Comparison of ENCODE assay signal across 11 cellular contexts in genomic region chr5:172985596-172985995, GRCh38. TPM values are rescaled to one million over a fixed set of nuclear protein-coding genes. Genes with fewer than 3 reads are reported as not detected.
DNase-seq lines count a peak whose midpoint lies in the region; ATAC-seq, FAIRE-seq and TF ChIP-seq lines count a peak whose summit lies in the region.
"Had no signal": no experiment of that assay in that cellular context is flagged by ENCODE, and none has a peak within 500 bp of the region (broad histone marks: within the 10 kb centered on the region; RNA-seq: fewer than 3 reads in every experiment).

No MANE protein-coding gene starts in this region.

- no peak overlapping the region for H3K27ac ChIP-seq in CD8-positive, alpha-beta T cell (ENCODE audit: low read depth, low read length)
- H3K27ac ChIP-seq in GM12878 (ENCODE audit: control insufficient read depth, insufficient read depth), result peak overlapping the region; percentile 98

- RAD21 ChIA-PET in GM12878 (lab: Charles Lee; ENCODE audit: unreplicated experiment), result interaction anchor here (1.6 to 2.4 kb wide), 3 partner anchors 17 to 72 kb away, joined by 7 to 15 read pairs (median 8); no protein-coding TSS in a partner anchor

- peak overlapping the region; percentile 61 for H3K27ac Mint-ChIP-seq in CD8-positive, alpha-beta T cell
- peak overlapping the region in 2 of 3 donors; percentile 87 to 89 for H3K27ac Mint-ChIP-seq in IgD-negative memory B cell
- H3K27ac Mint-ChIP-seq in mesothelial cell of epicardium, result peak overlapping the region; percentile 87

- ATAC-seq in CD8-positive, alpha-beta T cell, result no peak
- ATAC-seq in GM12878, result no peak
- no peak for ATAC-seq in HG03439 (IDR thresholded peaks at IDR 0.05; ENCODE audit: unreplicated experiment)
- ATAC-seq: sciatic nerve had no signal

- peaks cover 61% of the 10 kb centered on the region for H3K79me2 ChIP-seq in GM12878 (ENCODE audit: control insufficient read depth, insufficient read depth, low read length)

- H3K4me1 ChIP-seq in CD8-positive, alpha-beta T cell (ENCODE audit: insufficient read depth, low read length), result peaks cover 18% of the 10 kb centered on the region
- H3K4me1 ChIP-seq in GM12878 (ENCODE audit: control insufficient read depth, insufficient read depth, low read length), result peaks cover 3% of the 10 kb centered on the region; the same call in 1 of the 2 replicates

- no peak overlapping the region for H3K4me3 ChIP-seq in CD8-positive, alpha-beta T cell (ENCODE audit: low read depth, low read length)
- peak overlapping the region; percentile 49 for H3K4me3 ChIP-seq in GM12878

- no peak for TF ChIP-seq CTCF in CD8-positive, alpha-beta T cell (IDR thresholded peaks at IDR 0.05)
- no peak for TF ChIP-seq CTCF in GM12878 (IDR thresholded peaks at IDR 0.05 in 2 of 3, conservative IDR thresholded peaks at IDR 0.05 in 1 of 3; ENCODE audit: control insufficient read depth in 2 of 3, extremely low read depth in 1 of 3, insufficient read depth in 1 of 3, low read depth in 3 of 3, low read length in 3 of 3)
- TF ChIP-seq CTCF in mesothelial cell of epicardium (IDR thresholded peaks at IDR 0.05; ENCODE audit: unreplicated experiment), result no peak

- BruUV-seq in GM12878 (replicated peaks; lab: Mats Ljungman, UMichigan), result no TSS peak

- H3K4me3 Mint-ChIP-seq in CD8-positive, alpha-beta T cell, result peak overlapping the region; percentile 59
- peak overlapping the region; percentile 65 to 94 (median 90) for H3K4me3 Mint-ChIP-seq in IgD-negative memory B cell
- peak overlapping the region; percentile 58 for H3K4me3 Mint-ChIP-seq in mesothelial cell of epicardium

- no peaks in the 10 kb centered on the region for H4K20me1 ChIP-seq in GM12878 (ENCODE audit: control insufficient read depth, insufficient read depth)

- H3K4me1 Mint-ChIP-seq in CD8-positive, alpha-beta T cell (ENCODE audit: low read depth), result peaks cover 50% of the 10 kb centered on the region
- peaks cover 17 to 26% (median 26%) of the 10 kb centered on the region in 3 donors for H3K4me1 Mint-ChIP-seq in IgD-negative memory B cell
- peaks cover 10% of the 10 kb centered on the region for H3K4me1 Mint-ChIP-seq in mesothelial cell of epicardium

- peaks cover 41% of the 10 kb centered on the region for H3K36me3 Mint-ChIP-seq in CD8-positive, alpha-beta T cell
- H3K36me3 Mint-ChIP-seq in IgD-negative memory B cell (peaks cover 5% of the 10 kb centered on the region), mesothelial cell of epicardium (peaks cover 6% of the 10 kb centered on the region)

- H2AFZ ChIP-seq in GM12878 (ENCODE audit: control insufficient read depth, low read depth, low read length), result no peak overlapping the region

- CTCF ChIA-PET in CD8-positive, alpha-beta T cell (lab: Charles Lee), result no interaction called here
- CTCF ChIA-PET in GM12878 (lab: Yijun Ruan, JAX), result interaction anchor here (1.0 to 3.7 kb wide), 7 partner anchors 9 to 273 kb away, joined by 3 to 25 read pairs (median 4); partner anchors contain the start of gene BNIP1

- H3K9me3 ChIP-seq in CD8-positive, alpha-beta T cell (ENCODE audit: low read length), result no peaks in the 10 kb centered on the region
- no peaks in the 10 kb centered on the region for H3K9me3 ChIP-seq in GM12878 (replicated peaks; ENCODE audit: control insufficient read depth, insufficient read depth, low read length)
- H3K9me3 ChIP-seq: transverse colon had no signal

- H3K9me3 Mint-ChIP-seq in CD8-positive, alpha-beta T cell, result no peaks in the 10 kb centered on the region
- H3K9me3 Mint-ChIP-seq in IgD-negative memory B cell, result no peaks in the 10 kb centered on the region
- H3K9me3 Mint-ChIP-seq in mesothelial cell of epicardium, result no peaks in the 10 kb centered on the region

- TF ChIP-seq EP300 in GM12878 (IDR thresholded peaks at IDR 0.05; ENCODE audit: borderline replicate concordance in 1 of 2, control insufficient read depth in 1 of 2, low read depth in 2 of 2, low read length in 2 of 2), result no peak

- TF ChIP-seq POLR2A in GM12878 (IDR thresholded peaks at IDR 0.05; ENCODE audit: low read depth, low read length), result no peak

- H3K27me3 ChIP-seq in CD8-positive, alpha-beta T cell (ENCODE audit: insufficient read depth, low read length), result no peaks in the 10 kb centered on the region
- no peaks in the 10 kb centered on the region for H3K27me3 ChIP-seq in GM12878 (replicated peaks in 1 of 2; ENCODE audit: control insufficient read depth in 2 of 2, insufficient read depth in 2 of 2, low read length in 1 of 2)
- H3K27me3 ChIP-seq: transverse colon had no signal

- FAIRE-seq in GM12878 (lab: Jason Lieb, UNC), result no peak

- intact Hi-C loops in CD8-positive, alpha-beta T cell (cut with DNase I, micrococcal nuclease), result loop anchor here (5.0 to 10.0 kb wide), 4 partner anchors 42 to 1601 kb away; partner anchors contain the start of genes CPEB4 (in 1 of the 2) and NPM1 (in 1 of the 2)
- intact Hi-C loops in GM12878 (cut with micrococcal nuclease; ENCODE audit: unreplicated experiment), result loop anchor here (2.0 kb wide), 1 partner anchor 71 kb away; the partner anchor contains the start of gene CREBRF

- H3K27me3 Mint-ChIP-seq in CD8-positive, alpha-beta T cell (ENCODE audit: low read depth), result no peaks in the 10 kb centered on the region
- H3K27me3 Mint-ChIP-seq in IgD-negative memory B cell (no peaks in the 10 kb centered on the region), mesothelial cell of epicardium (ENCODE audit: low read depth) (no peaks in the 10 kb centered on the region)

- POLR2A ChIA-PET in CD8-positive, alpha-beta T cell (lab: Charles Lee), result no interaction called here
- POLR2A ChIA-PET in GM12878 (lab: Charles Lee), result interaction anchor here (1.0 to 3.8 kb wide), 4 partner anchors 13 to 150 kb away, joined by 5 to 30 read pairs (median 5); no protein-coding TSS in a partner anchor

- H3K4me2 ChIP-seq in GM12878 (ENCODE audit: control insufficient read depth, insufficient read depth), result peak overlapping the region; percentile 89

- SMC1A ChIA-PET in GM12878 (lab: Charles Lee; ENCODE audit: uncharacterized antibody, unreplicated experiment), result interaction anchor here (0.8 to 2.9 kb wide), 7 partner anchors 10 to 70 kb away, joined by 3 to 22 read pairs (median 4); no protein-coding TSS in a partner anchor

- no peak for DNase-seq in CD8-positive, alpha-beta T cell
- no peak for DNase-seq in GM12878 (ENCODE audit: low read depth, low spot score)
- no peak for DNase-seq in mesothelial cell of epicardium (ENCODE audit: low spot score in 2 of 2, unreplicated experiment in 2 of 2)
- no peak for DNase-seq in DMS 273 treated with DMSO at 0.1 percent for 48 hours (lab: John Stamatoyannopoulos, UW)
- DNase-seq in ecto neural progenitor cell (ENCODE audit: low spot score), result no peak
- DNase-seq in GM19238 (ENCODE audit: insufficient read length, low spot score), result no peak
- DNase-seq: NCI-H2081, transverse colon had no signal

- in situ Hi-C loops in GM12878 (cut with MboI), result loop anchor here (10.0 kb wide), 1 partner anchor 599 kb away; no protein-coding TSS in a partner anchor

- H3K9ac ChIP-seq in GM12878 (ENCODE audit: control insufficient read depth, insufficient read depth, low read length), result peak overlapping the region; percentile 99; the same call in 1 of the 2 replicates

- no peaks in the 10 kb centered on the region for H3K36me3 ChIP-seq in CD8-positive, alpha-beta T cell (ENCODE audit: insufficient read depth, low read length)
- peaks cover 2 to 8% of the 10 kb centered on the region in 2 experiments; a peak in 2 of 4 replicates for H3K36me3 ChIP-seq in GM12878 (ENCODE audit: control insufficient read depth in 2 of 2, insufficient read depth in 2 of 2, low read length in 1 of 2)

- TF ChIP-seq RAD21 in GM12878 (IDR thresholded peaks at IDR 0.05; ENCODE audit: insufficient read depth, low read depth, low read length), result no peak

RNA-seq across cellular contexts. Expression of gene ATP6V0E1, which starts 2.0 kb away (rescaled TPM):
- total RNA-seq in CD8-positive, alpha-beta T cell, result 10 to 100 TPM; 34.4 to 38.8 TPM
- 427 TPM for polyA plus RNA-seq in IgD-negative memory B cell
- 109 and 116 TPM in 2 replicates for total RNA-seq in GM12878 (2013; cell fraction: nucleolus; rRNA removed)
- total RNA-seq in GM12878 (2014; rRNA removed), result 138 and 143 TPM in 2 replicates
- total RNA-seq in GM12878 (2014; rRNA removed; fragmentation: Illumina TruSeq; extraction: Trizol), result 145 and 150 TPM in 2 replicates
- total RNA-seq in GM12878 (2021), result 152 and 163 TPM in 2 replicates
- 386 TPM for polyA plus RNA-seq in GM12878 (2011; ENCODE audit: low read depth)
- 448 and 499 TPM in 2 replicates for polyA plus RNA-seq in GM12878 (2011; rRNA removed)
- 209 and 232 TPM in 2 replicates for polyA plus RNA-seq in GM12878 (2011; cell fraction: cytosol; rRNA removed)
- polyA plus RNA-seq in GM12878 (2011; cell fraction: nucleus; rRNA removed), result 138 and 238 TPM in 2 replicates
- 225 and 685 TPM in 2 replicates for polyA plus RNA-seq in GM12878 (2012)
- 219 and 238 TPM in 2 replicates for polyA plus RNA-seq in GM12878 (2014; fragmentation: Illumina TruSeq; extraction: Trizol)
- 100 to 1,000 TPM; 627 to 787 TPM for polyA plus RNA-seq in GM12878 (2014; fragmentation: Nextera tagmentation; extraction: Ambion mirVana)
- polyA plus RNA-seq in GM12878 (2014; rRNA removed), result 149 and 178 TPM in 2 replicates
- 100 to 1,000 TPM; 393 to 410 TPM for polyA plus RNA-seq in GM12878 (2016; fragmentation: Nextera tagmentation; extraction: Ambion mirVana)
- 185 and 211 TPM in 2 replicates for polyA minus RNA-seq in GM12878 (2011; rRNA and poly(A)+ RNA removed)
- 41.8 and 51.5 TPM in 2 replicates for polyA minus RNA-seq in GM12878 (2011; cell fraction: cytosol; rRNA and poly(A)+ RNA removed)
- polyA minus RNA-seq in GM12878 (2011; cell fraction: nucleus; rRNA and poly(A)+ RNA removed), result 30.3 and 51.4 TPM in 2 replicates
- 116 to 125 TPM (median 120 TPM) in 3 replicates for total RNA-seq in mesothelial cell of epicardium

RNA-seq across cellular contexts. Expression of gene RPL26L1, which starts 26.4 kb away (rescaled TPM):
- total RNA-seq in CD8-positive, alpha-beta T cell, result 10 to 100 TPM; 12.0 to 12.7 TPM
- 27.9 TPM for polyA plus RNA-seq in IgD-negative memory B cell
- 3.8 and 5.7 TPM in 2 replicates for total RNA-seq in GM12878 (2013; cell fraction: nucleolus; rRNA removed)
- total RNA-seq in GM12878 (2014; rRNA removed), result 61.5 and 64.4 TPM in 2 replicates
- 89.2 and 92.8 TPM in 2 replicates for total RNA-seq in GM12878 (2014; rRNA removed; fragmentation: Illumina TruSeq; extraction: Trizol)
- 61.1 and 67.2 TPM in 2 replicates for total RNA-seq in GM12878 (2021)
- polyA plus RNA-seq in GM12878 (2011; ENCODE audit: low read depth), result 96.8 TPM
- 121 and 139 TPM in 2 replicates for polyA plus RNA-seq in GM12878 (2011; rRNA removed)
- polyA plus RNA-seq in GM12878 (2011; cell fraction: cytosol; rRNA removed), result 83.6 and 127 TPM in 2 replicates
- polyA plus RNA-seq in GM12878 (2011; cell fraction: nucleus; rRNA removed), result 62.9 and 70.5 TPM in 2 replicates
- polyA plus RNA-seq in GM12878 (2012), result 56.1 and 57.3 TPM in 2 replicates
- polyA plus RNA-seq in GM12878 (2014; fragmentation: Illumina TruSeq; extraction: Trizol), result 76.4 and 93.7 TPM in 2 replicates
- 100 to 1,000 TPM; 326 to 331 TPM for polyA plus RNA-seq in GM12878 (2014; fragmentation: Nextera tagmentation; extraction: Ambion mirVana)
- polyA plus RNA-seq in GM12878 (2014; rRNA removed), result 83.3 and 97.2 TPM in 2 replicates
- 100 to 1,000 TPM; 183 TPM for polyA plus RNA-seq in GM12878 (2016; fragmentation: Nextera tagmentation; extraction: Ambion mirVana)
- polyA minus RNA-seq in GM12878 (2011; rRNA and poly(A)+ RNA removed), result 40.9 and 57.4 TPM in 2 replicates
- polyA minus RNA-seq in GM12878 (2011; cell fraction: cytosol; rRNA and poly(A)+ RNA removed), result 11.9 and 21.1 TPM in 2 replicates
- polyA minus RNA-seq in GM12878 (2011; cell fraction: nucleus; rRNA and poly(A)+ RNA removed), result 7.1 and 13.2 TPM in 2 replicates
- total RNA-seq in mesothelial cell of epicardium, result 43.0 to 43.9 TPM (median 43.9 TPM) in 3 replicates
